In genomic region chr2:179546656-179547055, GRCh38 we compare ENCODE assay signal across 24 cellular contexts.
"Had no signal": no experiment of that assay in that cellular context is flagged by ENCODE, and none has a peak within 500 bp of the region (broad histone marks: within the 10 kb centered on the region; RNA-seq: fewer than 3 reads in every experiment).

No MANE protein-coding gene starts in this region.

- H3K4me3 ChIP-seq: colonic mucosa, esophagus muscularis mucosa, gastroesophageal sphincter, heart left ventricle, hepatocyte, left lung, lower lobe of right lung had no signal

- H3K27me3 ChIP-seq: colonic mucosa, esophagus muscularis mucosa, foreskin keratinocyte, gastroesophageal sphincter, hepatocyte, left lung had no signal

- H3K9me3 ChIP-seq: colonic mucosa, esophagus muscularis mucosa, gastroesophageal sphincter, heart left ventricle, left lung, lower lobe of right lung had no signal

- H3K79me2 ChIP-seq: hepatocyte had no signal

- FAIRE-seq: endometrium, frontal cortex, islet of Langerhans, keratinocyte had no signal

- DNase-seq: colonic mucosa; cortex of kidney; effector CD8-positive, alpha-beta T cell; effector memory CD8-positive, alpha-beta T cell; endodermal cell; foreskin keratinocyte; heart left ventricle; hypothalamus; immature natural killer cell; left cardiac atrium; left lung; left ventricle myocardium superior; lower lobe of right lung; mesendoderm; midbrain; naive thymus-derived CD4-positive, alpha-beta T cell had no signal

- H3K4me2 ChIP-seq: hepatocyte had no signal

- H2AFZ ChIP-seq: hepatocyte had no signal

- H3K27ac ChIP-seq: colonic mucosa, epithelial cell of prostate, esophagus muscularis mucosa, foreskin keratinocyte, gastroesophageal sphincter, heart left ventricle, hepatocyte, left lung, lower lobe of right lung had no signal

- ATAC-seq: effector memory CD8-positive, alpha-beta T cell; foreskin keratinocyte; gastroesophageal sphincter; heart left ventricle; left cardiac atrium; left lung; left ventricle myocardium superior; lower lobe of right lung; naive thymus-derived CD4-positive, alpha-beta T cell had no signal

- H3K4me1 ChIP-seq: colonic mucosa, esophagus muscularis mucosa, foreskin keratinocyte, gastroesophageal sphincter, heart left ventricle, left lung, lower lobe of right lung had no signal

- H3K36me3 ChIP-seq: colonic mucosa, esophagus muscularis mucosa, gastroesophageal sphincter, heart left ventricle, left lung, lower lobe of right lung had no signal
